In genomic region chr1:156214024-156214748, GRCh38 we compare ENCODE assay signal across 8 cellular contexts.
DNase-seq lines count a peak whose midpoint lies in the region; ATAC-seq and TF ChIP-seq lines count a peak whose summit lies in the region.

No MANE protein-coding gene starts in this region.

- H3K27ac Mint-ChIP-seq in effector memory CD8-positive, alpha-beta T cell: peak overlapping the region; percentile 90 to 99

- peaks cover 4% of the 10 kb centered on the region for H3K79me2 ChIP-seq in parathyroid adenoma

- no peaks in the 10 kb centered on the region for H3K27me3 Mint-ChIP-seq in effector memory CD8-positive, alpha-beta T cell

- H3K4me1 Mint-ChIP-seq in effector memory CD8-positive, alpha-beta T cell (ENCODE audit: low read depth in 2 of 2): peaks cover 18 to 22% of the 10 kb centered on the region in 2 donors

- no peak for DNase-seq in GM12865 (ENCODE audit: low read depth)
- peak; percentile 85 for DNase-seq in RKO (ENCODE audit: low spot score)
- DNase-seq in effector memory CD8-positive, alpha-beta T cell: no peak
- no peak for DNase-seq in NOMO-1 treated with dmso at 0.1 percent for 144 hours (lab: John Stamatoyannopoulos, UW; ENCODE audit: unreplicated experiment)
- no peak for DNase-seq in retina

- no peaks in the 10 kb centered on the region for H3K36me3 ChIP-seq in parathyroid adenoma (ENCODE audit: control insufficient read depth, insufficient read depth, low read length)

- H3K9me3 Mint-ChIP-seq in effector memory CD8-positive, alpha-beta T cell: no peaks in the 10 kb centered on the region

- H3K36me3 Mint-ChIP-seq in effector memory CD8-positive, alpha-beta T cell (ENCODE audit: insufficient read depth): peaks cover 24% of the 10 kb centered on the region

- no peaks in the 10 kb centered on the region for H3K9me3 ChIP-seq in parathyroid adenoma (ENCODE audit: control insufficient read depth, low read length)

- H2AFZ ChIP-seq in parathyroid adenoma: no peak overlapping the region

- H3K4me1 ChIP-seq in parathyroid adenoma: peaks cover 8% of the 10 kb centered on the region

- no peaks in the 10 kb centered on the region for H3K27me3 ChIP-seq in parathyroid adenoma (ENCODE audit: control insufficient read depth, insufficient read depth, low read length)

- H3K4me3 Mint-ChIP-seq in effector memory CD8-positive, alpha-beta T cell: peak overlapping the region; percentile 95 to 96

- peak overlapping the region; percentile 84 for H3K4me3 ChIP-seq in GM12865 (ENCODE audit: low read depth, low read length)
- peak overlapping the region; percentile 92 for H3K4me3 ChIP-seq in parathyroid adenoma (ENCODE audit: low read depth, low read length)

- H3K4me2 ChIP-seq in parathyroid adenoma (ENCODE audit: low read length): peak overlapping the region; percentile 99

- no peak for TF ChIP-seq CTCF in GM12865 (IDR thresholded peaks at IDR 0.05; ENCODE audit: insufficient read depth, low read depth, low read length, missing control alignments)
- no peak for TF ChIP-seq CTCF in parathyroid adenoma (IDR thresholded peaks at IDR 0.05)

- H3K27ac ChIP-seq in parathyroid adenoma: no peak overlapping the region

- H3K9ac ChIP-seq in parathyroid adenoma: no peak overlapping the region

- no peak for ATAC-seq in effector memory CD8-positive, alpha-beta T cell (replicated peaks)
- ATAC-seq in HG02678 (IDR thresholded peaks at IDR 0.05; ENCODE audit: unreplicated experiment) (no peak), GM21825 (IDR thresholded peaks at IDR 0.05; ENCODE audit: unreplicated experiment) (no peak)
